In genomic region chr6:105401247-105402089, GRCh38 we compare ENCODE assay signal across 8 cellular contexts. TPM values are rescaled to one million over a fixed set of nuclear protein-coding genes. Genes with fewer than 3 reads are reported as not detected.
DNase-seq lines count a peak whose midpoint lies in the region; ATAC-seq and TF ChIP-seq lines count a peak whose summit lies in the region.

No MANE protein-coding gene starts in this region.

- H2AFZ ChIP-seq in ACC112 (ENCODE audit: low read length, unreplicated experiment) = no peak overlapping the region

- no peaks in the 10 kb centered on the region for H3K9me3 ChIP-seq in breast epithelium
- no peaks in the 10 kb centered on the region for H3K9me3 ChIP-seq in mucosa of descending colon

- H3K27me3 ChIP-seq in ACC112 (ENCODE audit: insufficient read depth, low read length) = no peaks in the 10 kb centered on the region
- H3K27me3 ChIP-seq in HL-60 (ENCODE audit: insufficient read depth, poor library complexity, severe bottlenecking) = no peaks in the 10 kb centered on the region
- H3K27me3 ChIP-seq in breast epithelium = no peaks in the 10 kb centered on the region

- no peak for TF ChIP-seq POLR2A in breast epithelium (IDR thresholded peaks at IDR 0.05)

- H3K4me3 ChIP-seq in ACC112 (ENCODE audit: low read depth, low read length) = peak overlapping the region; percentile 97
- peak overlapping the region; percentile 81 for H3K4me3 ChIP-seq in HL-60 (replicated peaks; ENCODE audit: insufficient read depth, low read length)
- peak overlapping the region; percentile 79 to 94 (median 83) for H3K4me3 ChIP-seq in breast epithelium
- H3K4me3 ChIP-seq in mucosa of descending colon = peak overlapping the region; percentile 90

- H3K27ac ChIP-seq in ACC112 (ENCODE audit: low read depth, low read length) = no peak overlapping the region
- peak overlapping the region; percentile 87; the same call in 1 of the 2 replicates for H3K27ac ChIP-seq in HL-60 (replicated peaks)
- no peak overlapping the region for H3K27ac ChIP-seq in breast epithelium

- H3K4me1 ChIP-seq in ACC112 (ENCODE audit: control insufficient read depth, insufficient read depth, low read length, unreplicated experiment) (peaks cover 18% of the 10 kb centered on the region), breast epithelium (peaks cover 0 to 2% of the 10 kb centered on the region in 2 donors), mucosa of descending colon (ENCODE audit: low read depth) (peaks cover 26% of the 10 kb centered on the region)

- intact Hi-C loops in breast epithelium (cut with DNase I; ENCODE audit: low total_unique reads) (loop anchor here (10.0 kb wide), 1 partner anchor 307 kb away; no protein-coding TSS in a partner anchor), mucosa of descending colon (cut with DNase I, micrococcal nuclease) (loop anchor here (5.0 to 10.0 kb wide), 2 partner anchors 87 to 314 kb away; no protein-coding TSS in a partner anchor)

- TF ChIP-seq CTCF in HL-60 (IDR thresholded peaks at IDR 0.05; ENCODE audit: insufficient read depth, low read length) (no peak), breast epithelium (IDR thresholded peaks at IDR 0.05) (no peak), mucosa of descending colon (IDR thresholded peaks at IDR 0.05) (no peak), GM13977 (IDR thresholded peaks at IDR 0.05; ENCODE audit: extremely low read depth, insufficient read depth, missing control alignments) (no peak)

- peaks cover 51% of the 10 kb centered on the region for H3K79me2 ChIP-seq in ACC112 (ENCODE audit: control insufficient read depth, insufficient read depth, low read length, unreplicated experiment)

- DNase-seq in HL-60 (ENCODE audit: low read depth in 1 of 2, low spot score in 1 of 2) = no peak
- no peak for DNase-seq in breast epithelium (ENCODE audit: low spot score in 2 of 2)
- no peak for DNase-seq in mucosa of descending colon
- DNase-seq in GM13977 (ENCODE audit: low spot score) = no peak

- ATAC-seq in mucosa of descending colon (no peak), GM21825 (IDR thresholded peaks at IDR 0.05; ENCODE audit: unreplicated experiment) (no peak), GM21717 (IDR thresholded peaks at IDR 0.05; ENCODE audit: unreplicated experiment) (no peak), HG02840 (IDR thresholded peaks at IDR 0.05; ENCODE audit: low FRiP score, unreplicated experiment) (no peak)

- in situ Hi-C loops in GM13977 (cut with MboI; ENCODE audit: low pct_unique_long_range_greater_than_20kb, low sequenced_read_pairs, unreplicated experiment) = loop anchor here (10.0 kb wide), 1 partner anchor 307 kb away; no protein-coding TSS in a partner anchor

- H3K36me3 ChIP-seq in ACC112 (ENCODE audit: insufficient read depth, low read length) = peaks cover under 1% of the 10 kb centered on the region; the same call in 1 of the 2 replicates
- no peaks in the 10 kb centered on the region for H3K36me3 ChIP-seq in breast epithelium
- no peaks in the 10 kb centered on the region for H3K36me3 ChIP-seq in mucosa of descending colon (ENCODE audit: low read depth)

RNA-seq across cellular contexts. Expression of gene PREP, which starts 1.4 kb away (rescaled TPM):
- total RNA-seq in breast epithelium (10 to 100 TPM; 18.4 to 22.3 (median 19.6) TPM), mucosa of descending colon (10 to 100 TPM; 46.5 to 74.2 (median 72.3) TPM)
